Comparison of ENCODE assay signal across 21 cellular contexts in genomic region chr13:92407858-92408257, GRCh38.
DNase-seq lines count a peak whose midpoint lies in the region; TF ChIP-seq lines count a peak whose summit lies in the region.
"Had no signal": no experiment of that assay in that cellular context is flagged by ENCODE, and none has a peak within 500 bp of the region (broad histone marks: within the 10 kb centered on the region; RNA-seq: fewer than 3 reads in every experiment).

No MANE protein-coding gene starts in this region.

- no peak overlapping the region for H3K4me3 ChIP-seq in mesendoderm (ENCODE audit: low read length)
- H3K4me3 ChIP-seq: GM23248 had no signal

- no peak overlapping the region for H4K5ac ChIP-seq in mesendoderm (ENCODE audit: low read length)

- H3K36me3 Mint-ChIP-seq in chondrocyte (ENCODE audit: low read depth): no peaks in the 10 kb centered on the region
- H3K36me3 Mint-ChIP-seq: CD4-positive, CD25-positive, alpha-beta regulatory T cell; CD8-positive, alpha-beta memory T cell had no signal

- DNase-seq in ELF-1 (ENCODE audit: low read depth, low spot score) (peak; percentile 11), NCI-H69 (lab: John Stamatoyannopoulos, UW) (peak; percentile 31), chondrocyte (ENCODE audit: low spot score) (peak; percentile 55), mesendoderm (peak; percentile 35), LoVo (ENCODE audit: low spot score) (no peak), A172 (ENCODE audit: low spot score) (no peak), germinal center (ENCODE audit: low spot score) (no peak), NCI-H1436 treated with DMSO at 0.1 percent for 48 hours (lab: John Stamatoyannopoulos, UW) (no peak)
- DNase-seq: ACHN; BE2C; C1 segment of cervical spinal cord; CD4-positive, CD25-positive, alpha-beta regulatory T cell; CD8-positive, alpha-beta memory T cell; COR-L47; DMS 273 treated with DMSO at 0.1 percent for 48 hours; DMS53; DND-41; EL; GM23248; HFFc6; IMR-90 had no signal

- no peak overlapping the region for H3K27ac Mint-ChIP-seq in chondrocyte (ENCODE audit: unreplicated experiment)
- H3K27ac Mint-ChIP-seq: CD4-positive, CD25-positive, alpha-beta regulatory T cell; CD8-positive, alpha-beta memory T cell; HFFc6 had no signal

- H3K23ac ChIP-seq in mesendoderm (ENCODE audit: low read length): no peak overlapping the region

- no peak overlapping the region for H2BK5ac ChIP-seq in mesendoderm (ENCODE audit: low read length)

- no peak for TF ChIP-seq CTCF in chondrocyte (IDR thresholded peaks at IDR 0.05)

- no peaks in the 10 kb centered on the region for H3K4me1 Mint-ChIP-seq in chondrocyte (ENCODE audit: low read depth)
- H3K4me1 Mint-ChIP-seq: CD4-positive, CD25-positive, alpha-beta regulatory T cell; CD8-positive, alpha-beta memory T cell had no signal

- whole genome bisulfite sequencing in mesendoderm (ENCODE audit: extremely low coverage, insufficient coverage, low lambda C conversion rate): 100% methylated on average over 1 of the region's 7 CpGs

- H3K56ac ChIP-seq in mesendoderm (ENCODE audit: low read length): no peak overlapping the region

- no peak overlapping the region for H2BK120ac ChIP-seq in mesendoderm (ENCODE audit: low read depth, low read length)

- no peaks in the 10 kb centered on the region for H3K79me2 ChIP-seq in mesendoderm (ENCODE audit: control insufficient read depth, insufficient read depth, low read length)

- H3K27me3 Mint-ChIP-seq in chondrocyte (ENCODE audit: low read depth): peaks cover 5% of the 10 kb centered on the region
- H3K27me3 Mint-ChIP-seq: CD4-positive, CD25-positive, alpha-beta regulatory T cell; CD8-positive, alpha-beta memory T cell had no signal

- H3K9me3 Mint-ChIP-seq in chondrocyte (ENCODE audit: low read depth): no peaks in the 10 kb centered on the region

- no peak overlapping the region for H3K27ac ChIP-seq in mesendoderm (ENCODE audit: low read depth, low read length)
- H3K27ac ChIP-seq: GM23248 had no signal

- H3K4me3 Mint-ChIP-seq in chondrocyte (ENCODE audit: unreplicated experiment): no peak overlapping the region
- H3K4me3 Mint-ChIP-seq: CD4-positive, CD25-positive, alpha-beta regulatory T cell; CD8-positive, alpha-beta memory T cell; HFFc6 had no signal

- H3K9ac ChIP-seq in mesendoderm (ENCODE audit: low read length): no peak overlapping the region
- H3K9ac ChIP-seq: GM23248 had no signal

- no peak overlapping the region for H3K4me2 ChIP-seq in mesendoderm (ENCODE audit: low read length)

- H3K36me3 ChIP-seq in mesendoderm (ENCODE audit: control insufficient read depth, insufficient read depth, low read length): no peaks in the 10 kb centered on the region
- H3K36me3 ChIP-seq: BE2C had no signal

- H4K8ac ChIP-seq in mesendoderm (ENCODE audit: low read depth, low read length): no peak overlapping the region

- no peaks in the 10 kb centered on the region for H3K4me1 ChIP-seq in mesendoderm (ENCODE audit: control insufficient read depth, low read depth, low read length)
- H3K4me1 ChIP-seq: BE2C had no signal

- no peak overlapping the region for H2BK15ac ChIP-seq in mesendoderm (replicated peaks; ENCODE audit: low read depth)

- no peaks in the 10 kb centered on the region for H3K27me3 ChIP-seq in mesendoderm (ENCODE audit: insufficient read depth, low read length, poor library complexity)
- H3K27me3 ChIP-seq: BE2C had no signal

- H3K18ac ChIP-seq in mesendoderm (ENCODE audit: low read length): no peak overlapping the region

- no peaks in the 10 kb centered on the region for H3K79me1 ChIP-seq in mesendoderm (ENCODE audit: low read length)

- no peak overlapping the region for H3K4ac ChIP-seq in mesendoderm (ENCODE audit: low read depth, low read length)

- no peak overlapping the region for H2AK5ac ChIP-seq in mesendoderm (ENCODE audit: low read length)

Comparison
In these comparisons a context has a peak if more than half of its experiments do, and no peak if none do; other contexts are left out.
1. DNase-seq: peak in ELF-1 (single experiment), NCI-H69 (single experiment), chondrocyte (single experiment) and mesendoderm (single experiment); none in LoVo (single experiment), A172 (single experiment), germinal center (single experiment) and NCI-H1436 treated with DMSO at 0.1 percent for 48 hours (single experiment).